Comparison of ENCODE assay signal across 34 cellular contexts in the genomic region with DNA sequence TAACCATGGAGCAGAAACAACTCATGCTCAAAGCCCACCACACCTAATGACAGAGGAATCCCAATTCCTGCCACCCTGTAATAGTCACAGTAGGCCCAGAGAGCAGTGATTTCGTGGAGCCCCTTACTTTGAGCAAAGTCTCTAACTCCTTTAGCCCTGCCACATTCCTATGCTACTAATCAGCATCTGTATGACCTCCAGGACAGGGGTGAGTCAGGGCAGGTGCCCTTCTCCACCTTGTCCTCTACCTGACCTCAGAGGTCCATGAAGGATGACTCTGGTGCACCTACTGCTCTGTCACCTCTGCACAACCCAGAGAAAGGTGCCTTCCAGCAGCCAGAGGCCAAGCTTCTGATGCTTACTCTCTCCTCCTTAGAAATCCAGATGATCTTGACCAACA. TPM values are rescaled to one million over a fixed set of nuclear protein-coding genes. Genes with fewer than 3 reads are reported as not detected.
"Had no signal": no experiment of that assay in that cellular context is flagged by ENCODE, and none has a peak within 500 bp of the region (broad histone marks: within the 10 kb centered on the region; RNA-seq: fewer than 3 reads in every experiment).

No MANE protein-coding gene starts in this region.

- ATAC-seq: activated CD8-positive, alpha-beta T cell treated with anti-CD3 and anti-CD28 coated beads for 36 hours; activated T-cell treated with anti-CD3 and anti-CD28 coated beads, Interleukin-2, amount 50 U/mL, for 4 hours; activated T-helper 17 cell treated with anti-CD3 and anti-CD28 coated beads, Interleukin-2, amount 50 U/mL, for 72 hours; gastroesophageal sphincter; heart right ventricle had no signal

- H3K4me1 ChIP-seq: esophagus squamous epithelium, gastroesophageal sphincter had no signal

- H3K9me3 ChIP-seq: esophagus squamous epithelium, gastroesophageal sphincter, heart right ventricle had no signal

- FAIRE-seq: astrocyte, bronchial epithelial cell had no signal

- H3K27me3 ChIP-seq: brain microvascular endothelial cell, dorsolateral prefrontal cortex had no signal

- DNase-seq: activated CD4-positive, alpha-beta T cell treated with anti-CD3 and anti-CD28 coated beads for 1 hour; activated CD4-positive, alpha-beta T cell treated with anti-CD3 and anti-CD28 coated beads for 4 hours; activated CD4-positive, alpha-beta T cell treated with anti-CD3 and anti-CD28 coated beads, Interleukin-2, amount 10 ng/mL, durations not matched to agents 7 days and 5 days; activated CD4-positive, alpha-beta T cell treated with anti-CD3 and anti-CD28 coated beads, Interleukin-2, amount 50 U/mL, for 4 hours; activated CD8-positive, alpha-beta memory T cell treated with anti-CD3 and anti-CD28 coated beads for 24 hours; activated CD8-positive, alpha-beta T cell treated with anti-CD3 and anti-CD28 coated beads for 36 hours; activated effector memory CD4-positive, alpha-beta T cell treated with Interleukin-2 at 50 U/mL for 16 hours; activated gamma-delta T cell treated with Interleukin-2 at 50 U/mL for 16 hours; activated naive CD4-positive, alpha-beta T cell treated with anti-CD3 and anti-CD28 coated beads, Interleukin-2, amount 50 U/mL, for 16 hours; activated naive CD4-positive, alpha-beta T cell treated with Interleukin-2 at 50 U/mL for 16 hours; activated T-cell treated with anti-CD3 and anti-CD28 coated beads, Interleukin-2, amount 50 U/mL, for 4 hours; amniotic stem cell; anterior cingulate cortex; brain microvascular endothelial cell; dorsolateral prefrontal cortex; effector memory CD4-positive, alpha-beta T cell; erythroblast; esophagus squamous epithelium; foreskin melanocyte; heart right ventricle; T-helper 2 cell had no signal

- H3K27ac ChIP-seq: brain microvascular endothelial cell, coronary artery, esophagus squamous epithelium, gastroesophageal sphincter, heart right ventricle had no signal

- H3K27ac Mint-ChIP-seq: activated CD4-positive, alpha-beta T cell treated with anti-CD3 and anti-CD28 coated beads, Interleukin-2, amount 10 ng/mL, durations not matched to agents 7 days and 5 days; activated CD8-positive, alpha-beta T cell treated with anti-CD3 and anti-CD28 coated beads for 36 hours; activated naive CD8-positive, alpha-beta T cell; activated T-helper 17 cell treated with anti-CD3 and anti-CD28 coated beads, Interleukin-2, amount 50 U/mL, for 72 hours; dendritic cell treated with granulocyte-macrophage colony-stimulating factor and Interleukin-4, amounts not matched to agents 40 ng/mL and 50 ng/mL, for 4 days had no signal

- H3K36me3 ChIP-seq: brain microvascular endothelial cell, esophagus squamous epithelium, gastroesophageal sphincter, heart right ventricle had no signal

- H3K4me1 Mint-ChIP-seq: activated CD4-positive, alpha-beta T cell treated with anti-CD3 and anti-CD28 coated beads, Interleukin-2, amount 10 ng/mL, durations not matched to agents 7 days and 5 days; activated T-helper 17 cell treated with anti-CD3 and anti-CD28 coated beads, Interleukin-2, amount 50 U/mL, for 72 hours; central memory CD8-positive, alpha-beta T cell had no signal

- H3K4me3 ChIP-seq: coronary artery, dorsolateral prefrontal cortex, esophagus squamous epithelium, gastroesophageal sphincter, heart right ventricle had no signal

- H3K36me3 Mint-ChIP-seq: activated naive CD8-positive, alpha-beta T cell had no signal

- H3K9me3 Mint-ChIP-seq: activated CD4-positive, alpha-beta T cell treated with anti-CD3 and anti-CD28 coated beads, Interleukin-2, amount 10 ng/mL, durations not matched to agents 7 days and 5 days; activated CD8-positive, alpha-beta T cell treated with anti-CD3 and anti-CD28 coated beads for 36 hours; activated T-cell treated with anti-CD3 and anti-CD28 coated beads, Interleukin-2, amount 50 U/mL, for 4 hours; central memory CD8-positive, alpha-beta T cell; dendritic cell treated with granulocyte-macrophage colony-stimulating factor and Interleukin-4, amounts not matched to agents 40 ng/mL and 50 ng/mL, for 4 days had no signal

- H3K4me3 Mint-ChIP-seq: activated CD4-positive, alpha-beta T cell treated with anti-CD3 and anti-CD28 coated beads, Interleukin-2, amount 10 ng/mL, durations not matched to agents 7 days and 5 days; activated CD8-positive, alpha-beta T cell treated with anti-CD3 and anti-CD28 coated beads for 36 hours; activated naive CD8-positive, alpha-beta T cell; activated T-cell treated with anti-CD3 and anti-CD28 coated beads, Interleukin-2, amount 50 U/mL, for 4 hours; activated T-helper 17 cell treated with anti-CD3 and anti-CD28 coated beads, Interleukin-2, amount 50 U/mL, for 72 hours; central memory CD8-positive, alpha-beta T cell; dendritic cell treated with granulocyte-macrophage colony-stimulating factor and Interleukin-4, amounts not matched to agents 40 ng/mL and 50 ng/mL, for 4 days had no signal

RNA-seq across cellular contexts. Expression of a gene that starts 6.1 kb away (rescaled TPM):
- total RNA-seq: activated CD4-positive, alpha-beta T cell treated with anti-CD3 and anti-CD28 coated beads, Interleukin-2, amount 10 ng/mL, durations not matched to agents 7 days and 5 days; activated CD8-positive, alpha-beta T cell treated with anti-CD3 and anti-CD28 coated beads for 36 hours; activated T-cell treated with anti-CD3 and anti-CD28 coated beads, Interleukin-2, amount 50 U/mL, for 4 hours; activated T-helper 17 cell treated with anti-CD3 and anti-CD28 coated beads, Interleukin-2, amount 50 U/mL, for 72 hours; bronchial epithelial cell; cardiac septum; fibroblast of lung; fibroblast of villous mesenchyme; glomerular endothelial cell; T-helper 1 cell treated with Interleukin-12 subunit alpha and Interleukin-12 subunit beta and Interleukin-4 antibody, amounts not matched to agents 30 ng/mL and 1 ng/mL, for 36 hours had no signal
- polyA plus RNA-seq: fibroblast of lung had no signal
